Comparison of ENCODE assay signal across 8 cellular contexts in genomic region chr19:13861714-13862531, GRCh38. TPM values are rescaled to one million over a fixed set of nuclear protein-coding genes. Genes with fewer than 3 reads are reported as not detected.
DNase-seq lines count a peak whose midpoint lies in the region; ATAC-seq and TF ChIP-seq lines count a peak whose summit lies in the region.

No MANE protein-coding gene starts in this region.

- no peaks in the 10 kb centered on the region for H3K36me3 ChIP-seq in neural progenitor cell
- no peaks in the 10 kb centered on the region for H3K36me3 ChIP-seq in stomach smooth muscle (ENCODE audit: control insufficient read depth in 2 of 2, insufficient read depth in 2 of 2, low read length in 2 of 2)

- H3K4me1 Mint-ChIP-seq in neural progenitor cell, result peaks cover 35% of the 10 kb centered on the region

- H3K36me3 Mint-ChIP-seq in neural progenitor cell, result peaks cover 2% of the 10 kb centered on the region

- TF ChIP-seq CTCF in fibroblast of villous mesenchyme (IDR thresholded peaks at IDR 0.05; ENCODE audit: insufficient read depth, low read depth, low read length), result peak; percentile 87
- peak; percentile 95 for TF ChIP-seq CTCF in neural progenitor cell (IDR thresholded peaks at IDR 0.05)

- DNase-seq in DMS153 treated with DMSO at 0.1 percent for 48 hours (lab: John Stamatoyannopoulos, UW; ENCODE audit: unreplicated experiment) (peak; percentile 76), RPMI8226 (peak; percentile 87), activated gamma-delta T cell (lab: John Stamatoyannopoulos, UW) (peak; percentile 75), fibroblast of villous mesenchyme (ENCODE audit: low read depth) (peak; percentile 94), neural progenitor cell (ENCODE audit: low spot score) (peak; percentile 88)

- peak overlapping the region; percentile 95 for H3K27ac Mint-ChIP-seq in neural progenitor cell

- no peaks in the 10 kb centered on the region for H3K9me3 Mint-ChIP-seq in neural progenitor cell

- H3K4me1 ChIP-seq in neural progenitor cell (peaks cover 6% of the 10 kb centered on the region), stomach smooth muscle (ENCODE audit: control insufficient read depth, insufficient read depth, low read length) (peaks cover 22% of the 10 kb centered on the region)

- H4K20me1 ChIP-seq in neural progenitor cell (ENCODE audit: low read depth), result peaks cover 5% of the 10 kb centered on the region

- peaks cover 23% of the 10 kb centered on the region for H3F3A ChIP-seq in neural progenitor cell (ENCODE audit: low read depth)

- H3K27me3 ChIP-seq in neural progenitor cell (peaks cover 51% of the 10 kb centered on the region), stomach smooth muscle (ENCODE audit: control insufficient read depth in 1 of 2, insufficient read depth in 2 of 2, low read length in 2 of 2) (no peaks in the 10 kb centered on the region)

- H3K79me2 ChIP-seq in neural progenitor cell (ENCODE audit: low read depth), result no peaks in the 10 kb centered on the region

- peak overlapping the region; percentile 70 for H3K4me2 ChIP-seq in neural progenitor cell

- H3K9me3 ChIP-seq in neural progenitor cell (ENCODE audit: low read depth), result no peaks in the 10 kb centered on the region
- no peaks in the 10 kb centered on the region for H3K9me3 ChIP-seq in stomach smooth muscle (ENCODE audit: control insufficient read depth in 2 of 2, low read length in 2 of 2)

- H3K9ac ChIP-seq in neural progenitor cell (no peak overlapping the region), stomach smooth muscle (ENCODE audit: low read length in 2 of 2) (peak overlapping the region; percentile 44 to 74)

- H3K4me3 ChIP-seq in fibroblast of villous mesenchyme (ENCODE audit: low read depth, low read length), result peak overlapping the region; percentile 53
- H3K4me3 ChIP-seq in neural progenitor cell, result peak overlapping the region; percentile 32
- peak overlapping the region; percentile 68 to 74 for H3K4me3 ChIP-seq in stomach smooth muscle (ENCODE audit: low read length in 2 of 2)

- peak; percentile 62 for ATAC-seq in GM21576 (IDR thresholded peaks at IDR 0.05; ENCODE audit: unreplicated experiment)

- H3K27me3 Mint-ChIP-seq in neural progenitor cell (ENCODE audit: insufficient read depth, low read depth), result peaks cover 24% of the 10 kb centered on the region

- TF ChIP-seq RAD21 in Ishikawa (IDR thresholded peaks at IDR 0.05; ENCODE audit: low read depth), result peak; percentile 96

- peak; percentile 3; the same call in 1 of the 2 replicates for TF ChIP-seq EP300 in Ishikawa (IDR thresholded peaks at IDR 0.05; ENCODE audit: borderline replicate concordance)

- no peak overlapping the region for H3K27ac ChIP-seq in neural progenitor cell
- H3K27ac ChIP-seq in stomach smooth muscle (ENCODE audit: low read length), result peak overlapping the region; percentile 90

- peak overlapping the region; percentile 43 for H2AFZ ChIP-seq in neural progenitor cell (replicated peaks)

- H3K4me3 Mint-ChIP-seq in neural progenitor cell, result peak overlapping the region; percentile 78

TF ChIP-seq in Ishikawa, 13 proteins besides CTCF, POLR2A, EP300 and RAD21:
- TF ChIP-seq USF1 (IDR thresholded peaks at IDR 0.05), result no peak
- TF ChIP-seq TCF12 (IDR thresholded peaks at IDR 0.05; ENCODE audit: low read depth), result peak; percentile 20
- TF ChIP-seq EGR1 (IDR thresholded peaks at IDR 0.05), result peak; percentile 8; the same call in 1 of the 2 replicates
- TF ChIP-seq, protein P1, sequence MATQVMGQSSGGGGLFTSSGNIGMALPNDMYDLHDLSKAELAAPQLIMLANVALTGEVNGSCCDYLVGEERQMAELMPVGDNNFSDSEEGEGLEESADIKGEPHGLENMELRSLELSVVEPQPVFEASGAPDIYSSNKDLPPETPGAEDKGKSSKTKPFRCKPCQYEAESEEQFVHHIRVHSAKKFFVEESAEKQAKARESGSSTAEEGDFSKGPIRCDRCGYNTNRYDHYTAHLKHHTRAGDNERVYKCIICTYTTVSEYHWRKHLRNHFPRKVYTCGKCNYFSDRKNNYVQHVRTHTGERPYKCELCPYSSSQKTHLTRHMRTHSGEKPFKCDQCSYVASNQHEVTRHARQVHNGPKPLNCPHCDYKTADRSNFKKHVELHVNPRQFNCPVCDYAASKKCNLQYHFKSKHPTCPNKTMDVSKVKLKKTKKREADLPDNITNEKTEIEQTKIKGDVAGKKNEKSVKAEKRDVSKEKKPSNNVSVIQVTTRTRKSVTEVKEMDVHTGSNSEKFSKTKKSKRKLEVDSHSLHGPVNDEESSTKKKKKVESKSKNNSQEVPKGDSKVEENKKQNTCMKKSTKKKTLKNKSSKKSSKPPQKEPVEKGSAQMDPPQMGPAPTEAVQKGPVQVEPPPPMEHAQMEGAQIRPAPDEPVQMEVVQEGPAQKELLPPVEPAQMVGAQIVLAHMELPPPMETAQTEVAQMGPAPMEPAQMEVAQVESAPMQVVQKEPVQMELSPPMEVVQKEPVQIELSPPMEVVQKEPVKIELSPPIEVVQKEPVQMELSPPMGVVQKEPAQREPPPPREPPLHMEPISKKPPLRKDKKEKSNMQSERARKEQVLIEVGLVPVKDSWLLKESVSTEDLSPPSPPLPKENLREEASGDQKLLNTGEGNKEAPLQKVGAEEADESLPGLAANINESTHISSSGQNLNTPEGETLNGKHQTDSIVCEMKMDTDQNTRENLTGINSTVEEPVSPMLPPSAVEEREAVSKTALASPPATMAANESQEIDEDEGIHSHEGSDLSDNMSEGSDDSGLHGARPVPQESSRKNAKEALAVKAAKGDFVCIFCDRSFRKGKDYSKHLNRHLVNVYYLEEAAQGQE (IDR thresholded peaks at IDR 0.05; ENCODE audit: low read depth), result no peak
- peak; percentile 58; the same call in 1 of the 2 replicates for TF ChIP-seq TEAD4 (IDR thresholded peaks at IDR 0.05)
- no peak for TF ChIP-seq YY1 (IDR thresholded peaks at IDR 0.05; ENCODE audit: low read depth)
- no peak for TF ChIP-seq CREB1 (IDR thresholded peaks at IDR 0.05; ENCODE audit: low read depth)
- no peak; the same call in 1 of the 2 replicates for TF ChIP-seq MAX (IDR thresholded peaks at IDR 0.05)
- 0 out of 2 replicates have a peak, but pooled peaks have one; percentile 18 for TF ChIP-seq FOXM1 (IDR thresholded peaks at IDR 0.05; ENCODE audit: borderline replicate concordance, low read depth)
- 0 out of 2 replicates have a peak, but pooled peaks have one; percentile 39 for TF ChIP-seq TAF1 (IDR thresholded peaks at IDR 0.05; ENCODE audit: low read depth)
- peak; percentile 37; the same call in 1 of the 2 replicates for TF ChIP-seq CEBPB (IDR thresholded peaks at IDR 0.05)
- TF ChIP-seq NFIC (IDR thresholded peaks at IDR 0.05), result peak; percentile 71
- TF ChIP-seq ZBTB7A (IDR thresholded peaks at IDR 0.05; ENCODE audit: low read depth), result peak; percentile 85; the same call in 1 of the 2 replicates

RNA-seq across cellular contexts. Expression of gene NANOS3, which starts 15.0 kb away (rescaled TPM):
- 0.64 TPM in 1 of 2 replicates, not detected in the other for total RNA-seq in fibroblast of villous mesenchyme
- not detected in 2 replicates for total RNA-seq in neural progenitor cell (ENCODE audit: low replicate concordance)

RNA-seq across cellular contexts. Expression of gene BRME1, which starts 44.0 kb away (rescaled TPM):
- total RNA-seq in fibroblast of villous mesenchyme (0.32 and 0.43 TPM in 2 replicates), neural progenitor cell (ENCODE audit: low replicate concordance) (0.49 and 4.1 TPM in 2 replicates)

RNA-seq across cellular contexts. Expression of gene CC2D1A, which starts 44.1 kb away (rescaled TPM):
- 18.6 and 22.9 TPM in 2 replicates for total RNA-seq in fibroblast of villous mesenchyme
- 8.1 and 22.0 TPM in 2 replicates for total RNA-seq in neural progenitor cell (ENCODE audit: low replicate concordance)
